29 cellular contexts compared by ENCODE assay signal in the genomic region with DNA sequence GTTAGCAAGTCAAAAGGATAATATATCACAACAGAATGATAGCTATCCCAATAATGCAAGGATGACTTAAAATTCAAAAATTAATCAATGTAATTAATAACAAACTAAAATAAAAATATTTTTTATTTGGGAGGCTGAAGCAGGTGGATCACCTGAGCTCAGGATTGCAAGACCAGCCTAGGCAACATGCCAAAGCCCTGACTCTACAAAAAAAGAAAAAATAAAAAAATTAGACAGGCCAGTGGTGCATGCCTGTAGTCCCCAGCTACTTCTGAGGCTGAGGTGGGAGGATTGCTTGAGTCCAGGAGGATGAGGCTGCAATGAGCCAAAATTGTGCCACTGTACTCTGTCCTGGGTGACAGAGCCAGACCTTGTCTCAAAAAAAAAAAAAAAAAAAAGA.
"Had no signal": no experiment of that assay in that cellular context is flagged by ENCODE, and none has a peak within 500 bp of the region (broad histone marks: within the 10 kb centered on the region; RNA-seq: fewer than 3 reads in every experiment).

No MANE protein-coding gene starts in this region.

- H3K9me3 ChIP-seq: SJCRH30 had no signal

- H3K9ac ChIP-seq: KMS-11 had no signal

- H3K4me3 ChIP-seq: PC-9, SJCRH30, SK-N-MC had no signal

- ATAC-seq: Panc1, Right ventricle myocardium inferior, SK-N-SH treated with all-trans-retinoic acid at 6 μM for 48 hours had no signal

- H3K36me3 ChIP-seq: SJCRH30 had no signal

- DNase-seq: Karpas-422, MM.1S, MV-4-11, NCI-H1092, NCI-H1105, NCI-H1417 treated with DMSO at 0.1 percent for 48 hours, NCI-H1436 treated with DMSO at 0.1 percent for 48 hours, NCI-H1694 treated with DMSO at 0.1 percent for 48 hours, NCI-H187 treated with DMSO at 0.1 percent for 48 hours, NCI-H2029, NCI-H2081, NCI-H2171 treated with DMSO at 0.1 percent for 48 hours, NCI-H2227 treated with DMSO at 0.1 percent for 48 hours, NCI-H345, NCI-H446, NCI-H510A treated with DMSO at 0.1 percent for 48 hours, NCI-H524 treated with DMSO at 0.1 percent for 48 hours, NCI-H526 treated with DMSO at 0.1 percent for 48 hours, NCI-H774, PC-9, SHP77, SIG-M5, SJCRH30 had no signal

- H3K4me2 ChIP-seq: KMS-11, PC-9 had no signal

- H2AFZ ChIP-seq: PC-9 had no signal

- H3K4me1 ChIP-seq: SJCRH30 had no signal

- H3K27ac ChIP-seq: KMS-11, PC-9, RWPE1, SJCRH30, SK-N-MC had no signal

- H3K27me3 ChIP-seq: SJCRH30 had no signal
